In genomic region chr11:44912270-44912987, GRCh38 we compare ENCODE assay signal across 23 cellular contexts. TPM values are rescaled to one million over a fixed set of nuclear protein-coding genes. Genes with fewer than 3 reads are reported as not detected.
A peak's percentile ranks its signal among the peaks of the same experiment; 100 is the strongest.
DNase-seq lines count a peak whose midpoint lies in the region; ATAC-seq and TF ChIP-seq lines count a peak whose summit lies in the region.
"Had no signal": no experiment of that assay in that cellular context is flagged by ENCODE, and none has a peak within 500 bp of the region (broad histone marks: within the 10 kb centered on the region; RNA-seq: fewer than 3 reads in every experiment).

No MANE protein-coding gene starts in this region.

- no peak overlapping the region for H2AK5ac ChIP-seq in trophoblast cell (ENCODE audit: low read length)

- H3K4me1 Mint-ChIP-seq in GM23338 = peaks cover 25% of the 10 kb centered on the region
- peaks cover 24% of the 10 kb centered on the region for H3K4me1 Mint-ChIP-seq in WTC11
- H3K4me1 Mint-ChIP-seq in osteocyte (ENCODE audit: unreplicated experiment) = peaks cover 3% of the 10 kb centered on the region
- H3K4me1 Mint-ChIP-seq: central memory CD8-positive, alpha-beta T cell had no signal

- H4K91ac ChIP-seq in trophoblast cell (ENCODE audit: low read depth, low read length) = no peak overlapping the region

- H3K4ac ChIP-seq in trophoblast cell (ENCODE audit: low read depth, low read length) = no peak overlapping the region

- no peaks in the 10 kb centered on the region for H4K20me1 ChIP-seq in GM23338 (replicated peaks; ENCODE audit: insufficient read depth)

- H2AFZ ChIP-seq in GM23338 (peak overlapping the region; percentile 81; the same call in 1 of the 2 replicates), trophoblast cell (ENCODE audit: insufficient read depth, low read length, poor library complexity) (no peak overlapping the region)

- no peak overlapping the region for H4K12ac ChIP-seq in trophoblast cell (ENCODE audit: low read depth, low read length)

- no peak for TF ChIP-seq POLR2A in testis (IDR thresholded peaks at IDR 0.05)

- no peaks in the 10 kb centered on the region for H3K9me2 ChIP-seq in GM23338 (ENCODE audit: insufficient read depth)

- H3K9me3 Mint-ChIP-seq in GM23338 = no peaks in the 10 kb centered on the region
- H3K9me3 Mint-ChIP-seq in WTC11 = no peaks in the 10 kb centered on the region
- no peaks in the 10 kb centered on the region for H3K9me3 Mint-ChIP-seq in osteocyte (ENCODE audit: unreplicated experiment)
- H3K9me3 Mint-ChIP-seq: activated CD4-positive, alpha-beta T cell treated with anti-CD3 and anti-CD28 coated beads, Interleukin-2, amount 10 ng/mL, durations not matched to agents 24 days and 14 days; central memory CD8-positive, alpha-beta T cell; memory B cell had no signal

- H3K4me3 ChIP-seq in GM23338 = no peak overlapping the region
- H3K4me3 ChIP-seq in trophoblast cell (ENCODE audit: low read depth, low read length) = no peak overlapping the region
- no peak overlapping the region for H3K4me3 ChIP-seq in testis
- H3K4me3 ChIP-seq: skin epidermis, stomach, transverse colon had no signal

- peak overlapping the region; percentile 3 for H3K23ac ChIP-seq in trophoblast cell (ENCODE audit: low read length)

- H3K79me1 ChIP-seq in trophoblast cell (ENCODE audit: low read length) = no peaks in the 10 kb centered on the region

- DNase-seq in GM23338 (ENCODE audit: low spot score) = peak; percentile 71
- peak; percentile 57 for DNase-seq in WTC11 (ENCODE audit: low spot score)
- DNase-seq in iPS-NIHi7 (ENCODE audit: extremely low spot score) = peak; percentile 67
- no peak for DNase-seq in trophoblast cell
- DNase-seq in DMS79 treated with DMSO at 0.1 percent for 48 hours (lab: John Stamatoyannopoulos, UW) = no peak
- DNase-seq in osteocyte (ENCODE audit: extremely low spot score, unreplicated experiment) = no peak
- DNase-seq in testis = no peak
- no peak for DNase-seq in omental fat pad (ENCODE audit: low spot score)
- DNase-seq: activated CD4-positive, alpha-beta T cell treated with anti-CD3 and anti-CD28 coated beads, Interleukin-2, amount 10 ng/mL, durations not matched to agents 24 days and 14 days; activated gamma-delta T cell; activated T-cell treated with anti-CD3 and anti-CD28 coated beads, Interleukin-2, amount 50 U/mL, for 1 hour; DMS79; NCI-H187; NCI-H2171 treated with DMSO at 0.1 percent for 48 hours; NCI-H524 treated with DMSO at 0.1 percent for 48 hours; PC-3; stimulated activated CD8-positive, alpha-beta memory T cell treated with anti-CD3 and anti-CD28 coated beads, Interleukin-4, amount 100 ng/mL, for 48 hours; stomach; transverse colon had no signal

- H3K14ac ChIP-seq in trophoblast cell (ENCODE audit: low read length) = no peak overlapping the region

- peaks cover 8% of the 10 kb centered on the region for H3K27me3 Mint-ChIP-seq in GM23338 (ENCODE audit: insufficient read depth, low read depth, poor library complexity)
- no peaks in the 10 kb centered on the region for H3K27me3 Mint-ChIP-seq in WTC11 (ENCODE audit: low read depth)
- H3K27me3 Mint-ChIP-seq in osteocyte (ENCODE audit: unreplicated experiment) = no peaks in the 10 kb centered on the region
- H3K27me3 Mint-ChIP-seq: activated CD4-positive, alpha-beta T cell treated with anti-CD3 and anti-CD28 coated beads, Interleukin-2, amount 10 ng/mL, durations not matched to agents 24 days and 14 days; central memory CD8-positive, alpha-beta T cell had no signal

- peak; percentile 67 for ATAC-seq in GM23338
- peak; percentile 63 for ATAC-seq in WTC11
- no peak for ATAC-seq in omental fat pad (ENCODE audit: low FRiP score)

- H3K9me3 ChIP-seq in trophoblast cell (ENCODE audit: insufficient read depth, low read depth, low read length) (no peaks in the 10 kb centered on the region), testis (no peaks in the 10 kb centered on the region)
- H3K9me3 ChIP-seq: stomach, transverse colon had no signal

- H2BK12ac ChIP-seq in trophoblast cell (ENCODE audit: low read length) = no peak overlapping the region

- H3K27ac ChIP-seq in GM23338 (ENCODE audit: low read depth) (no peak overlapping the region), trophoblast cell (ENCODE audit: low read depth, low read length) (no peak overlapping the region), testis (no peak overlapping the region)
- H3K27ac ChIP-seq: C4-2B, skin epidermis, stomach, transverse colon had no signal

- no peak overlapping the region for H3K18ac ChIP-seq in trophoblast cell (ENCODE audit: low read length)

- no peak overlapping the region for H2BK5ac ChIP-seq in trophoblast cell (ENCODE audit: low read depth, low read length, poor library complexity)

- 0 out of 2 replicates have a peak, but pooled peaks cover 3% of the 10 kb centered on the region for H3F3A ChIP-seq in GM23338 (replicated peaks; ENCODE audit: low read depth)

- H3K79me2 ChIP-seq in GM23338 (replicated peaks; ENCODE audit: insufficient read depth) (no peaks in the 10 kb centered on the region), trophoblast cell (ENCODE audit: control insufficient read depth, insufficient read depth, low read length, poor library complexity) (no peaks in the 10 kb centered on the region)

- peak overlapping the region; percentile 73; the same call in 1 of the 2 replicates for H3K27ac Mint-ChIP-seq in GM23338
- H3K27ac Mint-ChIP-seq in WTC11 = peak overlapping the region; percentile 29
- H3K27ac Mint-ChIP-seq in osteocyte (ENCODE audit: unreplicated experiment) = no peak overlapping the region
- H3K27ac Mint-ChIP-seq: activated CD4-positive, alpha-beta T cell treated with anti-CD3 and anti-CD28 coated beads, Interleukin-2, amount 10 ng/mL, durations not matched to agents 24 days and 14 days; memory B cell had no signal

- TF ChIP-seq CTCF in GM23338 (conservative IDR thresholded peaks at IDR 0.05; ENCODE audit: low read depth in 2 of 2) = no peak
- no peak for TF ChIP-seq CTCF in WTC11 (IDR thresholded peaks at IDR 0.05)
- TF ChIP-seq CTCF in osteocyte (IDR thresholded peaks at IDR 0.05) = no peak
- TF ChIP-seq CTCF in testis (IDR thresholded peaks at IDR 0.05) = no peak
- no peak for TF ChIP-seq CTCF in omental fat pad (IDR thresholded peaks at IDR 0.05)

- no peak overlapping the region for H2BK120ac ChIP-seq in trophoblast cell (ENCODE audit: insufficient read depth, low read length, poor library complexity)

- H3K4me3 Mint-ChIP-seq in GM23338 = peak overlapping the region; percentile 51
- peak overlapping the region; percentile 54 for H3K4me3 Mint-ChIP-seq in WTC11
- H3K4me3 Mint-ChIP-seq in osteocyte (ENCODE audit: unreplicated experiment) = no peak overlapping the region
- H3K4me3 Mint-ChIP-seq: activated CD4-positive, alpha-beta T cell treated with anti-CD3 and anti-CD28 coated beads, Interleukin-2, amount 10 ng/mL, durations not matched to agents 24 days and 14 days; central memory CD8-positive, alpha-beta T cell; memory B cell had no signal

- H3K4me2 ChIP-seq in GM23338 (peak overlapping the region; percentile 68), trophoblast cell (ENCODE audit: low read length) (no peak overlapping the region)

- no CpG with 5 or more reads among the region's 12 CpGs for WGBS in trophoblast cell (ENCODE audit: extremely low coverage, insufficient coverage, insufficient read length)
- WGBS in testis, 2 donors = 67 to 79% methylated on average over 12 of the region's 12 CpGs

- POLR2A ChIA-PET in WTC11 (lab: Charles Lee) = interaction anchor here (0.8 to 0.9 kb wide), 2 partner anchors 11 to 124 kb away, joined by 3 to 4 read pairs; no protein-coding TSS in a partner anchor

- no peaks in the 10 kb centered on the region for H3K36me3 Mint-ChIP-seq in GM23338 (ENCODE audit: low read depth)
- no peaks in the 10 kb centered on the region for H3K36me3 Mint-ChIP-seq in WTC11
- no peaks in the 10 kb centered on the region for H3K36me3 Mint-ChIP-seq in osteocyte (ENCODE audit: unreplicated experiment)
- H3K36me3 Mint-ChIP-seq: memory B cell had no signal

- H3K4me1 ChIP-seq in GM23338 (ENCODE audit: insufficient read depth) (peaks cover 9% of the 10 kb centered on the region; the same call in 1 of the 2 replicates), trophoblast cell (ENCODE audit: control insufficient read depth in 1 of 2, insufficient read depth in 2 of 2, low read length in 2 of 2) (no peaks in the 10 kb centered on the region), testis (no peaks in the 10 kb centered on the region)

- CTCF ChIA-PET in WTC11 (lab: Charles Lee) = interaction anchor here (0.6 to 8.2 kb wide), 39 partner anchors 8 to 380 kb away, joined by 3 to 135 read pairs (median 9); partner anchors contain the start of genes CD82 and TSPAN18

- no peak overlapping the region for H3K9ac ChIP-seq in trophoblast cell (ENCODE audit: low read length)

- H3K27me3 ChIP-seq in GM23338 (ENCODE audit: insufficient read depth) (no peaks in the 10 kb centered on the region), trophoblast cell (ENCODE audit: insufficient read depth, low read length) (no peaks in the 10 kb centered on the region), testis (no peaks in the 10 kb centered on the region)
- H3K27me3 ChIP-seq: transverse colon had no signal

- H3K36me3 ChIP-seq in GM23338 (ENCODE audit: insufficient read depth) = no peaks in the 10 kb centered on the region
- no peaks in the 10 kb centered on the region for H3K36me3 ChIP-seq in trophoblast cell (ENCODE audit: control insufficient read depth in 1 of 2, insufficient read depth in 2 of 2, low read length in 2 of 2)
- H3K36me3 ChIP-seq in testis (ENCODE audit: low read depth, missing control alignments) = no peaks in the 10 kb centered on the region
- H3K36me3 ChIP-seq: transverse colon had no signal

- intact Hi-C loops in testis (cut with DNase I; ENCODE audit: low total_unique reads) = loop anchor here (5.0 kb wide), 2 partner anchors 290 to 355 kb away; no protein-coding TSS in a partner anchor

- no peak overlapping the region for H4K8ac ChIP-seq in trophoblast cell (ENCODE audit: low read depth, low read length)

TF ChIP-seq in GM23338, 12 proteins besides CTCF, POLR2A, EP300 and RAD21 (continues in another document):
- no peak for TF ChIP-seq NANOG (IDR thresholded peaks at IDR 0.05; ENCODE audit: borderline replicate concordance)
- TF ChIP-seq STAT1 (IDR thresholded peaks at IDR 0.05; ENCODE audit: unreplicated experiment) = no peak

RNA-seq across cellular contexts. Expression of gene TP53I11, which starts 38.3 kb away (rescaled TPM):
- total RNA-seq in GM23338 (2014; rRNA removed; shearing (Covaris generic)) = 33.4 and 43.9 TPM in 2 replicates
- 22.5 and 23.5 TPM in 2 replicates for polyA plus RNA-seq in GM23338 (2016; fragmentation: Nextera tagmentation; extraction: Ambion mirVana)
- total RNA-seq in WTC11 (2021) = 42.4 to 44.2 TPM (median 42.9 TPM) in 3 replicates
- polyA plus RNA-seq in trophoblast cell (2013) = 39.8 and 41.5 TPM in 2 replicates
- total RNA-seq in osteocyte = 137 and 159 TPM in 2 replicates
- 10 to 100 TPM; 19.9 to 28.7 TPM for total RNA-seq in testis
- polyA plus RNA-seq in testis (ENCODE audit: insufficient read depth, low read depth, low replicate concordance) = 29.7 TPM
- total RNA-seq in omental fat pad = 100 to 1,000 TPM in 2 of 4 donors, 10 to 100 TPM in 2; 64.4 to 175 (median 99.1) TPM

Comparison
In these comparisons a context has a peak if more than half of its experiments do, and no peak if none do; other contexts are left out.
1. DNase-seq: peak in GM23338 (single experiment), WTC11 (single experiment) and iPS-NIHi7 (single experiment); none in trophoblast cell (0 of 2), DMS79 treated with DMSO at 0.1 percent for 48 hours (single experiment), osteocyte (single experiment), testis (single experiment) and omental fat pad (single experiment).